21 cellular contexts compared by ENCODE assay signal in genomic region chr5:119896851-119897536, GRCh38.
"Had no signal": no experiment of that assay in that cellular context is flagged by ENCODE, and none has a peak within 500 bp of the region (broad histone marks: within the 10 kb centered on the region; RNA-seq: fewer than 3 reads in every experiment).

No MANE protein-coding gene starts in this region.

- H3K36me3 ChIP-seq: esophagus muscularis mucosa, gastrocnemius medialis, heart right ventricle, left ventricle myocardium inferior, lower lobe of right lung, neutrophil, suprapubic skin, thyroid gland, upper lobe of left lung, uterus had no signal

- H3K4me3 Mint-ChIP-seq: immature natural killer cell, memory B cell, naive B cell, nephron had no signal

- ATAC-seq: gastrocnemius medialis, heart right ventricle, lower lobe of right lung, psoas muscle, sciatic nerve had no signal

- H3K27ac Mint-ChIP-seq: immature natural killer cell, memory B cell, naive B cell, nephron had no signal

- H3K27me3 ChIP-seq: esophagus muscularis mucosa, gastrocnemius medialis, heart right ventricle, neutrophil, suprapubic skin, thyroid gland, upper lobe of left lung, uterus had no signal

- H3K9me3 ChIP-seq: esophagus muscularis mucosa, gastrocnemius medialis, heart right ventricle, left ventricle myocardium inferior, lower lobe of right lung, neutrophil, psoas muscle, suprapubic skin, thyroid gland, upper lobe of left lung, uterus had no signal

- H3K27me3 Mint-ChIP-seq: naive B cell had no signal

- H3K4me1 ChIP-seq: esophagus muscularis mucosa, heart right ventricle, left ventricle myocardium inferior, lower lobe of right lung, psoas muscle, suprapubic skin, thyroid gland, upper lobe of left lung, uterus had no signal

- DNase-seq: effector memory CD4-positive, alpha-beta T cell; gastrocnemius medialis; heart right ventricle; immature natural killer cell; left ventricle myocardium inferior; lower lobe of right lung; midbrain; naive B cell; psoas muscle; retina; stimulated activated naive CD4-positive, alpha-beta T cell treated with Interleukin-2 at 50 U/mL for 16 hours; thyroid gland; upper lobe of left lung; uterus had no signal

- H3K9me3 Mint-ChIP-seq: memory B cell, naive B cell, nephron had no signal

- H3K27ac ChIP-seq: epithelial cell of prostate, esophagus muscularis mucosa, gastrocnemius medialis, heart right ventricle, left ventricle myocardium inferior, lower lobe of right lung, neutrophil, psoas muscle, suprapubic skin, thyroid gland, upper lobe of left lung, uterus had no signal

- H3K36me3 Mint-ChIP-seq: immature natural killer cell, memory B cell, naive B cell had no signal

- H3K4me1 Mint-ChIP-seq: immature natural killer cell, memory B cell, naive B cell, nephron had no signal

- H3K4me3 ChIP-seq: esophagus muscularis mucosa, gastrocnemius medialis, heart right ventricle, left ventricle myocardium inferior, lower lobe of right lung, psoas muscle, suprapubic skin, thyroid gland, upper lobe of left lung, uterus had no signal
